19 cellular contexts compared by ENCODE assay signal in genomic region chr20:51392625-51393186, GRCh38.
DNase-seq lines count a peak whose midpoint lies in the region; ATAC-seq, FAIRE-seq and TF ChIP-seq lines count a peak whose summit lies in the region.
"Had no signal": no experiment of that assay in that cellular context is flagged by ENCODE, and none has a peak within 500 bp of the region (broad histone marks: within the 10 kb centered on the region; RNA-seq: fewer than 3 reads in every experiment).

No MANE protein-coding gene starts in this region.

- H3K36me3 Mint-ChIP-seq in central memory CD8-positive, alpha-beta T cell (ENCODE audit: insufficient read depth), result peaks cover 61% of the 10 kb centered on the region
- peaks cover 86% of the 10 kb centered on the region for H3K36me3 Mint-ChIP-seq in stimulated activated effector memory CD8-positive, alpha-beta T cell treated with anti-CD3 and anti-CD28 coated beads, Interleukin-12 subunit alpha, Interleukin-12 subunit beta, amount 100 ng/mL, for 72 hours

- H3K4me1 ChIP-seq in cardiac muscle cell (ENCODE audit: low read depth) (peaks cover 11% of the 10 kb centered on the region), heart right ventricle (peaks cover 6 to 94% (median 54%) of the 10 kb centered on the region in 9 donors)

- peaks cover 55% of the 10 kb centered on the region for H3K4me1 Mint-ChIP-seq in central memory CD8-positive, alpha-beta T cell
- H3K4me1 Mint-ChIP-seq in stimulated activated effector memory CD8-positive, alpha-beta T cell treated with anti-CD3 and anti-CD28 coated beads, Interleukin-12 subunit alpha, Interleukin-12 subunit beta, amount 100 ng/mL, for 72 hours, result peaks cover 57% of the 10 kb centered on the region

- DNase-seq in cardiac muscle cell (ENCODE audit: low read depth in 1 of 2, low spot score in 1 of 2) (no peak), heart right ventricle (no peak), HTR-8/SVneo (ENCODE audit: insufficient read length, low spot score) (no peak)
- DNase-seq in central memory CD8-positive, alpha-beta T cell (ENCODE audit: low spot score in 2 of 2), result no peak
- no peak for DNase-seq in stimulated activated effector memory CD8-positive, alpha-beta T cell treated with anti-CD3 and anti-CD28 coated beads, Interleukin-12 subunit alpha, Interleukin-12 subunit beta, amount 100 ng/mL, for 72 hours (ENCODE audit: low spot score in 2 of 2)
- DNase-seq in stimulated activated CD4-positive, alpha-beta T cell treated with anti-CD3 and anti-CD28 coated beads, Interleukin-12 subunit alpha, Interleukin-12 subunit beta, amount 100 ng/mL, for 4 hours, result no peak
- DNase-seq in effector CD8-positive, alpha-beta T cell (lab: John Stamatoyannopoulos, UW), result no peak
- DNase-seq: CD4-positive, alpha-beta T cell; H9; NCI-H1105 treated with DMSO at 0.1 percent for 48 hours; NCI-H1694; NCI-H2107; NCI-H510A; NCI-H748 treated with DMSO at 0.1 percent for 48 hours; SHP77 had no signal

- H3K4me3 ChIP-seq in cardiac muscle cell (no peak overlapping the region), heart right ventricle (no peak overlapping the region)
- H3K4me3 ChIP-seq: SK-N-MC had no signal

- H3K27me3 ChIP-seq in cardiac muscle cell, result no peaks in the 10 kb centered on the region
- H3K27me3 ChIP-seq in heart right ventricle, result no peaks in the 10 kb centered on the region

- H3K27ac ChIP-seq in cardiac muscle cell, result peak overlapping the region; percentile 79
- peak overlapping the region in 3 of 10 donors; percentile 24 to 61 (median 56) for H3K27ac ChIP-seq in heart right ventricle
- H3K27ac ChIP-seq: SK-N-MC had no signal

- H3K36me3 ChIP-seq in cardiac muscle cell (peaks cover 4% of the 10 kb centered on the region), heart right ventricle (peaks cover 0 to 9% (median 0%) of the 10 kb centered on the region in 9 donors)

- TF ChIP-seq CTCF in cardiac muscle cell (IDR thresholded peaks at IDR 0.05; ENCODE audit: low read depth, low read length), result no peak
- no peak for TF ChIP-seq CTCF in heart right ventricle (IDR thresholded peaks at IDR 0.05)

- FAIRE-seq in HTR-8/SVneo (lab: Jason Lieb, UNC), result peak; percentile 65
- FAIRE-seq: D721Med had no signal

- intact Hi-C loops in heart right ventricle (cut with DNase I), result loop anchor here in 3 of 10 donors (5.0 to 10.0 kb wide), 4 partner anchors 100 to 155 kb away; partner anchors contain the start of gene NFATC2 (in 2 of the 3)

- no peaks in the 10 kb centered on the region for H3K9me3 Mint-ChIP-seq in central memory CD8-positive, alpha-beta T cell
- H3K9me3 Mint-ChIP-seq in stimulated activated effector memory CD8-positive, alpha-beta T cell treated with anti-CD3 and anti-CD28 coated beads, Interleukin-12 subunit alpha, Interleukin-12 subunit beta, amount 100 ng/mL, for 72 hours, result no peaks in the 10 kb centered on the region
- H3K9me3 Mint-ChIP-seq: CD4-positive, alpha-beta T cell; H9 had no signal

- peak overlapping the region; percentile 29 for H3K27ac Mint-ChIP-seq in central memory CD8-positive, alpha-beta T cell (ENCODE audit: low read depth)
- H3K27ac Mint-ChIP-seq in stimulated activated effector memory CD8-positive, alpha-beta T cell treated with anti-CD3 and anti-CD28 coated beads, Interleukin-12 subunit alpha, Interleukin-12 subunit beta, amount 100 ng/mL, for 72 hours, result peak overlapping the region; percentile 12
- H3K27ac Mint-ChIP-seq: B cell, H9 had no signal

- WGBS in heart right ventricle, 2 donors, result 90 to 92% methylated on average over 7 of the region's 7 CpGs

- H3K27me3 Mint-ChIP-seq in central memory CD8-positive, alpha-beta T cell, result no peaks in the 10 kb centered on the region
- H3K27me3 Mint-ChIP-seq: B cell; CD4-positive, alpha-beta T cell had no signal

- ATAC-seq in heart right ventricle, result no peak
- no peak for ATAC-seq in central memory CD8-positive, alpha-beta T cell (replicated peaks; ENCODE audit: extremely low read depth, poor library complexity, severe bottlenecking)
- no peak for ATAC-seq in stimulated activated effector memory CD8-positive, alpha-beta T cell treated with anti-CD3 and anti-CD28 coated beads, Interleukin-12 subunit alpha, Interleukin-12 subunit beta, amount 100 ng/mL, for 72 hours
- ATAC-seq in GM21528 (IDR thresholded peaks at IDR 0.05; ENCODE audit: low FRiP score, unreplicated experiment), result no peak

- H3K9me3 ChIP-seq in cardiac muscle cell (ENCODE audit: low read depth) (no peaks in the 10 kb centered on the region), heart right ventricle (peaks cover 0 to 3% (median 0%) of the 10 kb centered on the region in 11 donors)

- no peak overlapping the region for H3K4me3 Mint-ChIP-seq in central memory CD8-positive, alpha-beta T cell
- no peak overlapping the region for H3K4me3 Mint-ChIP-seq in stimulated activated effector memory CD8-positive, alpha-beta T cell treated with anti-CD3 and anti-CD28 coated beads, Interleukin-12 subunit alpha, Interleukin-12 subunit beta, amount 100 ng/mL, for 72 hours
- H3K4me3 Mint-ChIP-seq: B cell; CD4-positive, alpha-beta T cell; H9 had no signal
